Comparison of ENCODE assay signal across 20 cellular contexts in the genomic region with DNA sequence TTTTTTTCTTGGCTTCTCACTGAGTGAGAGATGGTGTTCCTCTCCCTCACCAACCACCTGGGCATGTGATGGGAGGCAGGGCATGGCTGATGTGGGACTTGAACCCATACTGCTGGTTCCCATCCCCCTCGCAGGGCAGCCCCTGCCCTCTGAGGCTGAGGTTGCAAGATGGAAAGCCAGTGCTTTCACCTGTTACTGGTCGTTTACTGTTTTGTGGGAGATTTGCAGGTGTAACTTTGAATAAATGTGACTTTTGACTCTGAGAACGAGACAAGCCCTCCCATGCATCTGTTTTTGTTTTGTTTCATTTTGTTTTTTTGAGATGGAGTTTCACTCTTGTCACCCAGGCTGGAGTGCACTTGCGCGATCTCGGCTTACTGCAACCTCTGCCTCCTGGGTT. TPM values are rescaled to one million over a fixed set of nuclear protein-coding genes. Genes with fewer than 3 reads are reported as not detected.
DNase-seq lines count a peak whose midpoint lies in the region; ATAC-seq, FAIRE-seq and TF ChIP-seq lines count a peak whose summit lies in the region.
"Had no signal": no experiment of that assay in that cellular context is flagged by ENCODE, and none has a peak within 500 bp of the region (broad histone marks: within the 10 kb centered on the region; RNA-seq: fewer than 3 reads in every experiment).

No MANE protein-coding gene starts in this region.

- no peaks in the 10 kb centered on the region for H3K9me3 Mint-ChIP-seq in activated CD4-positive, alpha-beta memory T cell treated with anti-CD3 and anti-CD28 coated beads for 36 hours
- H3K9me3 Mint-ChIP-seq: HFFc6, IgD-negative memory B cell had no signal

- no peak overlapping the region for H4K91ac ChIP-seq in H1 (replicated peaks; ENCODE audit: insufficient read length, low read length)

- H3K27ac ChIP-seq in right cardiac atrium (ENCODE audit: low read length) (no peak overlapping the region), OCI-LY7 (ENCODE audit: low read depth, low read length, poor library complexity, severe bottlenecking) (peak overlapping the region; percentile 56), H1 (ENCODE audit: low read depth, low read length) (no peak overlapping the region)
- H3K27ac ChIP-seq: C4-2B had no signal

- peak in 2 of 3 donors; percentile 31 to 43 for DNase-seq in right cardiac atrium
- no peak for DNase-seq in cardiac septum (ENCODE audit: low spot score)
- peak; percentile 56 for DNase-seq in OCI-LY7 (ENCODE audit: low spot score)
- no peak for DNase-seq in H1 (ENCODE audit: low read depth in 1 of 2, low spot score in 2 of 2)
- no peak for DNase-seq in UCSD-AML1 (lab: John Stamatoyannopoulos, UW; ENCODE audit: unreplicated experiment)
- DNase-seq in activated CD4-positive, alpha-beta memory T cell treated with anti-CD3 and anti-CD28 coated beads for 36 hours: no peak
- DNase-seq: BE2C; CD4-positive, alpha-beta memory T cell; DMS79; HCEC 1CT; HFFc6 had no signal

- no peak overlapping the region for H3K18ac ChIP-seq in H1 (ENCODE audit: extremely low read depth, low read length)

- H3K14ac ChIP-seq in H1 (ENCODE audit: insufficient read length): no peak overlapping the region

- H3K36me3 Mint-ChIP-seq in activated CD4-positive, alpha-beta memory T cell treated with anti-CD3 and anti-CD28 coated beads for 36 hours: no peaks in the 10 kb centered on the region
- H3K36me3 Mint-ChIP-seq: CD4-positive, alpha-beta memory T cell; IgD-negative memory B cell had no signal

- H2BK20ac ChIP-seq in H1 (ENCODE audit: low read length): 0 out of 2 replicates have a peak overlapping the region, but pooled peaks have one; percentile 61

- H3K79me2 ChIP-seq in OCI-LY7 (ENCODE audit: insufficient read depth, low read depth, low read length) (no peaks in the 10 kb centered on the region), H1 (ENCODE audit: control insufficient read depth in 1 of 2, insufficient read depth in 2 of 2, low read length in 2 of 2) (no peaks in the 10 kb centered on the region)

- POLR2A ChIA-PET in OCI-LY7 (lab: Charles Lee): interaction anchor here (0.7 kb wide), 1 partner anchor 52 kb away, joined by 4 read pairs; no protein-coding TSS in a partner anchor
- POLR2A ChIA-PET in H1 (lab: Charles Lee; ENCODE audit: partially characterized antibody): interaction anchor here (1.0 kb wide), 1 partner anchor 22 kb away, joined by 3 read pairs; the partner anchor contains the start of genes CLCN6 and MTHFR
- POLR2A ChIA-PET in activated CD4-positive, alpha-beta memory T cell treated with anti-CD3 and anti-CD28 coated beads for 36 hours (lab: Charles Lee): no interaction called here

- H3K4me1 ChIP-seq in right cardiac atrium (ENCODE audit: control insufficient read depth, insufficient read depth, low read length) (peaks cover 12% of the 10 kb centered on the region), OCI-LY7 (ENCODE audit: insufficient read depth, low read length, poor library complexity, severe bottlenecking) (peaks cover 33% of the 10 kb centered on the region), H1 (replicated peaks in 1 of 4; ENCODE audit: control insufficient read depth in 3 of 4, insufficient read depth in 4 of 4, low read length in 3 of 4) (peaks cover 7 to 34% (median 25%) of the 10 kb centered on the region in 4 experiments)
- H3K4me1 ChIP-seq: BE2C had no signal

- no peaks in the 10 kb centered on the region for H3K23me2 ChIP-seq in H1 (ENCODE audit: low read depth, low read length)

- no peak overlapping the region for H3K4me3 Mint-ChIP-seq in activated CD4-positive, alpha-beta memory T cell treated with anti-CD3 and anti-CD28 coated beads for 36 hours
- H3K4me3 Mint-ChIP-seq: HFFc6 had no signal

- no peak for TF ChIP-seq POLR2A in H1 (IDR thresholded peaks at IDR 0.05; ENCODE audit: control extremely low read depth in 1 of 2, low read depth in 2 of 2, low read length in 2 of 2)

- no peak for FAIRE-seq in H1 (lab: Jason Lieb, UNC)
- FAIRE-seq: A204.1, GM12892, GM19239 had no signal

- H3K4ac ChIP-seq in H1 (replicated peaks; ENCODE audit: insufficient read length, low read depth, low read length): peak overlapping the region; percentile 21

- no peaks in the 10 kb centered on the region for H3K79me1 ChIP-seq in H1 (ENCODE audit: low read depth, low read length)

- no peak overlapping the region for H2BK12ac ChIP-seq in H1 (ENCODE audit: low read depth, low read length)

- H3K9me3 ChIP-seq in right cardiac atrium (ENCODE audit: control insufficient read depth, low read length) (no peaks in the 10 kb centered on the region), OCI-LY7 (ENCODE audit: low read length) (no peaks in the 10 kb centered on the region), H1 (ENCODE audit: insufficient read depth in 2 of 2, low read depth in 1 of 2, low read length in 1 of 2) (no peaks in the 10 kb centered on the region)
- H3K9me3 ChIP-seq: BE2C had no signal

- H3K56ac ChIP-seq in H1 (replicated peaks; ENCODE audit: insufficient read length, low read depth, low read length): no peak overlapping the region

- H2BK5ac ChIP-seq in H1 (ENCODE audit: low read depth, low read length): 0 out of 2 replicates have a peak overlapping the region, but pooled peaks have one; percentile 88

- no peaks in the 10 kb centered on the region for H3K4me1 Mint-ChIP-seq in activated CD4-positive, alpha-beta memory T cell treated with anti-CD3 and anti-CD28 coated beads for 36 hours (ENCODE audit: low read depth)

- TF ChIP-seq CTCF in OCI-LY7 (conservative IDR thresholded peaks at IDR 0.05; ENCODE audit: low read length) (no peak), H1 (IDR thresholded peaks at IDR 0.05; ENCODE audit: control extremely low read depth in 1 of 3, insufficient read depth in 1 of 3, low read depth in 1 of 3, low read length in 3 of 3) (no peak)

- whole genome bisulfite sequencing in right cardiac atrium: 91% methylated on average over 6 of the region's 6 CpGs
- 89% methylated on average over 6 of the region's 6 CpGs; no CpG with 5 or more reads in 1 of the 2 experiments for WGBS in H1 (ENCODE audit: extremely low coverage in 1 of 2, insufficient coverage in 1 of 2, insufficient read length in 1 of 2, insufficient replicate concordance in 2 of 2, low coverage in 1 of 2, low lambda C conversion rate in 2 of 2, missing lambda C conversion rate in 1 of 2), 2 experiments

- TF ChIP-seq EP300 in H1 (IDR thresholded peaks at IDR 0.05; ENCODE audit: borderline replicate concordance in 1 of 2, low read depth in 2 of 2, low read length in 2 of 2): no peak

- H3K36me3 ChIP-seq in OCI-LY7 (ENCODE audit: insufficient read depth, low read length) (no peaks in the 10 kb centered on the region), H1 (ENCODE audit: control insufficient read depth in 2 of 4, insufficient read depth in 4 of 4, low read length in 3 of 4) (no peaks in the 10 kb centered on the region)
- H3K36me3 ChIP-seq: BE2C had no signal

- no peaks in the 10 kb centered on the region for H3K9me2 ChIP-seq in OCI-LY7 (ENCODE audit: insufficient read depth, low read length)

- TF ChIP-seq RAD21 in H1 (IDR thresholded peaks at IDR 0.05 in 1 of 2, conservative IDR thresholded peaks at IDR 0.05 in 1 of 2; ENCODE audit: low read depth in 2 of 2, low read length in 2 of 2): no peak

- no peak overlapping the region for H2AK5ac ChIP-seq in H1 (ENCODE audit: low read depth, low read length)

- 0 out of 2 replicates have a peak overlapping the region, but pooled peaks have one; percentile 46 for H2BK15ac ChIP-seq in H1 (ENCODE audit: low read length)

- no peak overlapping the region for H2BK120ac ChIP-seq in H1 (replicated peaks; ENCODE audit: low read depth, low read length)

- H3K4me2 ChIP-seq in OCI-LY7 (ENCODE audit: low read length) (peak overlapping the region; percentile 55), H1 (ENCODE audit: insufficient read depth in 1 of 2, low read depth in 2 of 2, low read length in 2 of 2) (no peak overlapping the region)

- H3K4me3 ChIP-seq in right cardiac atrium (ENCODE audit: low read length): no peak overlapping the region
- H3K4me3 ChIP-seq in OCI-LY7 (ENCODE audit: low read depth, low read length, poor library complexity, severe bottlenecking): no peak overlapping the region
- no peak overlapping the region for H3K4me3 ChIP-seq in H1 (ENCODE audit: extremely low read depth in 1 of 4, insufficient read depth in 2 of 4, low read depth in 3 of 4, low read length in 4 of 4)

- no peak overlapping the region for H4K5ac ChIP-seq in H1 (ENCODE audit: insufficient read length, low read depth, low read length)

- H3K23ac ChIP-seq in H1 (ENCODE audit: insufficient read length): no peak overlapping the region

- CTCF ChIA-PET in OCI-LY7 (lab: Charles Lee; ENCODE audit: unreplicated experiment): no interaction called here
- CTCF ChIA-PET in H1 (lab: Charles Lee; ENCODE audit: partially characterized antibody): interaction anchor here (0.6 kb wide), 1 partner anchor 39 kb away, joined by 3 read pairs; no protein-coding TSS in a partner anchor
- CTCF ChIA-PET in activated CD4-positive, alpha-beta memory T cell treated with anti-CD3 and anti-CD28 coated beads for 36 hours (lab: Charles Lee): no interaction called here

- intact Hi-C loops in right cardiac atrium (cut with DNase I) (no loop called here), cardiac septum (cut with DNase I) (no loop called here), OCI-LY7 (cut with micrococcal nuclease; ENCODE audit: unreplicated experiment) (no loop called here)
- intact Hi-C loops in activated CD4-positive, alpha-beta memory T cell treated with anti-CD3 and anti-CD28 coated beads for 36 hours (cut with micrococcal nuclease): no loop called here

- no peak for ATAC-seq in right cardiac atrium
- ATAC-seq in GM21717 (IDR thresholded peaks at IDR 0.05; ENCODE audit: unreplicated experiment): no peak

- no peaks in the 10 kb centered on the region for H3K27me3 Mint-ChIP-seq in activated CD4-positive, alpha-beta memory T cell treated with anti-CD3 and anti-CD28 coated beads for 36 hours
- H3K27me3 Mint-ChIP-seq: CD4-positive, alpha-beta memory T cell; IgD-negative memory B cell had no signal

- H4K8ac ChIP-seq in H1 (ENCODE audit: extremely low read depth, insufficient read depth, low read length): peak overlapping the region; percentile 45

- no peak overlapping the region for H3K9ac ChIP-seq in H1 (replicated peaks in 1 of 4; ENCODE audit: extremely low read depth in 1 of 4, low read depth in 3 of 4, low read length in 3 of 4)

- peak overlapping the region; percentile 79 for H2AFZ ChIP-seq in OCI-LY7 (ENCODE audit: low read length)
- no peak overlapping the region for H2AFZ ChIP-seq in H1 (ENCODE audit: low read length)

- H4K20me1 ChIP-seq in OCI-LY7 (ENCODE audit: insufficient read depth, low read length): no peaks in the 10 kb centered on the region
- H4K20me1 ChIP-seq in H1 (replicated peaks in 1 of 2; ENCODE audit: control insufficient read depth in 1 of 2, insufficient read depth in 2 of 2, low read length in 2 of 2): no peaks in the 10 kb centered on the region

- H3K27ac Mint-ChIP-seq in activated CD4-positive, alpha-beta memory T cell treated with anti-CD3 and anti-CD28 coated beads for 36 hours: no peak overlapping the region
- H3K27ac Mint-ChIP-seq: CD4-positive, alpha-beta memory T cell; HFFc6 had no signal

- no peaks in the 10 kb centered on the region for H3K27me3 ChIP-seq in right cardiac atrium (ENCODE audit: control insufficient read depth, insufficient read depth)
- H3K27me3 ChIP-seq in H1 (replicated peaks in 1 of 4; ENCODE audit: control insufficient read depth in 3 of 4, extremely low read depth in 1 of 4, insufficient read depth in 3 of 4, low read length in 3 of 4): no peaks in the 10 kb centered on the region
- H3K27me3 ChIP-seq: BE2C had no signal

- BruUV-seq in OCI-LY7 (replicated peaks; lab: Mats Ljungman, UMichigan): no TSS peak

RNA-seq across cellular contexts. Expression of gene C1orf167, which starts 21.6 kb away (rescaled TPM):
- total RNA-seq in right cardiac atrium: 1 to 10 TPM; 1.3 to 2.7 (median 2.0) TPM
- 4.0 TPM for polyA plus RNA-seq in right cardiac atrium
- total RNA-seq in cardiac septum: 2.3 TPM
- total RNA-seq in OCI-LY7 (2014; rRNA removed; shearing (Covaris generic)): 4.2 and 8.0 TPM in 2 replicates
- 1.7 and 3.9 TPM in 2 replicates for total RNA-seq in OCI-LY7 (2022)
- 0.90 and 1.3 TPM in 2 replicates for total RNA-seq in H1 (2021; fragmentation: NEBNext Ultra II Directional; extraction: Animal tissue kit (Norgen Biotek cat#: 25700))
- polyA plus RNA-seq in H1 (2011; rRNA removed): 0.67 and 0.70 TPM in 2 replicates
- 1.0 TPM for polyA plus RNA-seq in H1 (2011; cell fraction: cytosol; rRNA removed)
- 1.4 TPM for polyA plus RNA-seq in H1 (2011; cell fraction: nucleus; rRNA removed)
- polyA plus RNA-seq in H1 (2012, experiment 1 of 2): 0.52 to 4.1 TPM (median 1.8 TPM) in 4 replicates
- polyA plus RNA-seq in H1 (2012, experiment 2 of 2): 0.43 TPM
- 0.69 TPM for polyA plus RNA-seq in H1 (2013, experiment 1 of 2)
- 0.64 TPM for polyA plus RNA-seq in H1 (2013, experiment 2 of 2)
- polyA minus RNA-seq in H1 (2011; rRNA and poly(A)+ RNA removed): 0.22 and 0.47 TPM in 2 replicates
- not detected for polyA minus RNA-seq in H1 (2011; cell fraction: cytosol; rRNA and poly(A)+ RNA removed)
- 1.2 TPM for polyA minus RNA-seq in H1 (2011; cell fraction: nucleus; rRNA and poly(A)+ RNA removed)
- total RNA-seq in activated CD4-positive, alpha-beta memory T cell treated with anti-CD3 and anti-CD28 coated beads for 36 hours: not detected
- total RNA-seq: CD4-positive, alpha-beta memory T cell; G401; H4; HT1080 had no signal
- polyA plus RNA-seq: CD4-positive, alpha-beta memory T cell; IgD-negative memory B cell had no signal

RNA-seq across cellular contexts. Expression of gene MTHFR, which starts 22.2 kb away (rescaled TPM):
- total RNA-seq in right cardiac atrium: 10 to 100 TPM; 46.6 to 75.2 (median 58.9) TPM
- 36.7 TPM for polyA plus RNA-seq in right cardiac atrium
- total RNA-seq in cardiac septum: 33.7 TPM
- 31.3 and 31.6 TPM in 2 replicates for total RNA-seq in OCI-LY7 (2014; rRNA removed; shearing (Covaris generic))
- total RNA-seq in OCI-LY7 (2022): 54.6 and 58.0 TPM in 2 replicates
- total RNA-seq in H1 (2021; fragmentation: NEBNext Ultra II Directional; extraction: Animal tissue kit (Norgen Biotek cat#: 25700)): 17.9 and 18.5 TPM in 2 replicates
- 8.7 and 11.6 TPM in 2 replicates for polyA plus RNA-seq in H1 (2011; rRNA removed)
- 11.6 TPM for polyA plus RNA-seq in H1 (2011; cell fraction: cytosol; rRNA removed)
- polyA plus RNA-seq in H1 (2011; cell fraction: nucleus; rRNA removed): 25.9 TPM
- polyA plus RNA-seq in H1 (2012, experiment 1 of 2): 8.8 to 11.6 TPM (median 10.6 TPM) in 4 replicates
- polyA plus RNA-seq in H1 (2012, experiment 2 of 2): 9.7 TPM
- 7.9 TPM for polyA plus RNA-seq in H1 (2013, experiment 1 of 2)
- polyA plus RNA-seq in H1 (2013, experiment 2 of 2): 6.8 TPM
- polyA minus RNA-seq in H1 (2011; rRNA and poly(A)+ RNA removed): 27.2 and 30.4 TPM in 2 replicates
- 13.9 TPM for polyA minus RNA-seq in H1 (2011; cell fraction: cytosol; rRNA and poly(A)+ RNA removed)
- 36.5 TPM for polyA minus RNA-seq in H1 (2011; cell fraction: nucleus; rRNA and poly(A)+ RNA removed)
- total RNA-seq in activated CD4-positive, alpha-beta memory T cell treated with anti-CD3 and anti-CD28 coated beads for 36 hours: 10 to 100 TPM; 12.8 to 13.3 TPM

RNA-seq across cellular contexts. Expression of gene CLCN6, which starts 22.4 kb away (rescaled TPM):
- 10 to 100 TPM; 30.4 to 54.9 (median 36.8) TPM for total RNA-seq in right cardiac atrium
- polyA plus RNA-seq in right cardiac atrium: 16.2 TPM
- total RNA-seq in cardiac septum: 26.3 TPM
- 16.1 and 19.7 TPM in 2 replicates for total RNA-seq in OCI-LY7 (2014; rRNA removed; shearing (Covaris generic))
- total RNA-seq in OCI-LY7 (2022): 51.3 and 65.8 TPM in 2 replicates
- 25.5 and 26.0 TPM in 2 replicates for total RNA-seq in H1 (2021; fragmentation: NEBNext Ultra II Directional; extraction: Animal tissue kit (Norgen Biotek cat#: 25700))
- polyA plus RNA-seq in H1 (2011; rRNA removed): 15.7 and 20.4 TPM in 2 replicates
- polyA plus RNA-seq in H1 (2011; cell fraction: cytosol; rRNA removed): 14.5 TPM
- 56.9 TPM for polyA plus RNA-seq in H1 (2011; cell fraction: nucleus; rRNA removed)
- polyA plus RNA-seq in H1 (2012, experiment 1 of 2): 16.3 to 19.7 TPM (median 17.9 TPM) in 4 replicates
- polyA plus RNA-seq in H1 (2012, experiment 2 of 2): 5.3 TPM
- polyA plus RNA-seq in H1 (2013, experiment 1 of 2): 25.9 TPM
- 26.7 TPM for polyA plus RNA-seq in H1 (2013, experiment 2 of 2)
- 14.1 and 19.6 TPM in 2 replicates for polyA minus RNA-seq in H1 (2011; rRNA and poly(A)+ RNA removed)
- polyA minus RNA-seq in H1 (2011; cell fraction: cytosol; rRNA and poly(A)+ RNA removed): 11.1 TPM
- polyA minus RNA-seq in H1 (2011; cell fraction: nucleus; rRNA and poly(A)+ RNA removed): 21.3 TPM
- 10 to 100 TPM; 11.3 to 11.6 TPM for total RNA-seq in activated CD4-positive, alpha-beta memory T cell treated with anti-CD3 and anti-CD28 coated beads for 36 hours

RNA-seq across cellular contexts. Expression of gene AGTRAP, which starts 47.6 kb away (rescaled TPM):
- total RNA-seq in right cardiac atrium: 10 to 100 TPM; 17.5 to 25.0 (median 21.9) TPM
- polyA plus RNA-seq in right cardiac atrium: 23.9 TPM
- total RNA-seq in cardiac septum: 17.4 TPM
- total RNA-seq in OCI-LY7 (2014; rRNA removed; shearing (Covaris generic)): 20.5 and 40.0 TPM in 2 replicates
- total RNA-seq in OCI-LY7 (2022): 34.7 and 36.1 TPM in 2 replicates
- 69.7 and 70.9 TPM in 2 replicates for total RNA-seq in H1 (2021; fragmentation: NEBNext Ultra II Directional; extraction: Animal tissue kit (Norgen Biotek cat#: 25700))
- 192 and 261 TPM in 2 replicates for polyA plus RNA-seq in H1 (2011; rRNA removed)
- 143 TPM for polyA plus RNA-seq in H1 (2011; cell fraction: cytosol; rRNA removed)
- 170 TPM for polyA plus RNA-seq in H1 (2011; cell fraction: nucleus; rRNA removed)
- polyA plus RNA-seq in H1 (2012, experiment 1 of 2): 62.9 to 98.6 TPM (median 90.5 TPM) in 4 replicates
- polyA plus RNA-seq in H1 (2012, experiment 2 of 2): 114 TPM
- 85.2 TPM for polyA plus RNA-seq in H1 (2013, experiment 1 of 2)
- polyA plus RNA-seq in H1 (2013, experiment 2 of 2): 106 TPM
- 53.6 and 60.7 TPM in 2 replicates for polyA minus RNA-seq in H1 (2011; rRNA and poly(A)+ RNA removed)
- polyA minus RNA-seq in H1 (2011; cell fraction: cytosol; rRNA and poly(A)+ RNA removed): 48.1 TPM
- polyA minus RNA-seq in H1 (2011; cell fraction: nucleus; rRNA and poly(A)+ RNA removed): 36.8 TPM
- 10 to 100 TPM; 16.5 to 18.0 TPM for total RNA-seq in activated CD4-positive, alpha-beta memory T cell treated with anti-CD3 and anti-CD28 coated beads for 36 hours

Comparison
In these comparisons a context has a peak if more than half of its experiments do, and no peak if none do; other contexts are left out.
1. DNase-seq: peak in right cardiac atrium (2 of 3) and OCI-LY7 (single experiment); none in cardiac septum (single experiment), H1 (0 of 2), UCSD-AML1 (single experiment) and activated CD4-positive, alpha-beta memory T cell treated with anti-CD3 and anti-CD28 coated beads for 36 hours (single experiment).